ENCODE assay signal across 1 cellular context in the genomic region with DNA sequence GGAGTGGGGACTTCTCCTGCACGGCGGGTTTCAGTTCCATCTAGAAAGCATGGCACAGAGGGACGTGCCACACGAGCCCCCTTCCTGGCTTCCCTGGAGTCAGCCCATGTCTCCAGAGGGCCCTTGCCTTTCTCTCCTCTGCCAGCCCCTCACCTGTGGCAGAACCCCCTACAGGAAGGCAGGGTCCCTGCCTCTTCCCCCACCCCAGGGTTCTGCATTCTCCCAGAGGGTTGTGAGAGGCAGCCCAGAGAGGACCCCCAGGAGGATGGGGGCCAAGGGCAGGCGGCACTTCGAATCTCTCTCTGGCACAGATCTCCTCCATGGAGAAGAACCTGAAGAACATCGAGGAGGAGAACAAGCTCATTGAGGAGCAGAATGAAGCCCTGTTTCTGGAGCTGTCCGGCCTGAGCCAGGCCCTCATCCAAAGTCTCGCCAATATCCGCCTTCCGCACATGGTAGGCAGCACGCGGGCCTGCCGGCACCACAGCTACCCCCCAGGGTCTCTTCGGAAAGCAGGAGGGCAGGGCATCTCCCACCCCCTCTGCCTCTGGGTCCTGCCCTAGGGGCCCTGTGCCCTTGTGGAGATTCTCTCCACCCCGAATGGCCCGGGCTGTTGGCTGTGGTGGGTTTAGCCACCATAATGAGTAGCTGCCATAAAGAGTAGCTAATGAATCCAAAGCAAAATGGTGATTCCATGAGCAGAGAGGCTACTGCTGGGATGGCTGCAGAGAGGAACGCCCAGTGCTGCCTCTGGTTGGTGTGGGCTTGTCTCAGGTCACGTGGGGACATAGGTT.
TF ChIP-seq lines count a peak whose summit lies in the region.

No MANE protein-coding gene starts in this region.

TF ChIP-seq in K562, 482 proteins besides CTCF, POLR2A, EP300 and RAD21:
- TF ChIP-seq, protein P1, sequence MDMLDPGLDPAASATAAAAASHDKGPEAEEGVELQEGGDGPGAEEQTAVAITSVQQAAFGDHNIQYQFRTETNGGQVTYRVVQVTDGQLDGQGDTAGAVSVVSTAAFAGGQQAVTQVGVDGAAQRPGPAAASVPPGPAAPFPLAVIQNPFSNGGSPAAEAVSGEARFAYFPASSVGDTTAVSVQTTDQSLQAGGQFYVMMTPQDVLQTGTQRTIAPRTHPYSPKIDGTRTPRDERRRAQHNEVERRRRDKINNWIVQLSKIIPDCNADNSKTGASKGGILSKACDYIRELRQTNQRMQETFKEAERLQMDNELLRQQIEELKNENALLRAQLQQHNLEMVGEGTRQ (CRISPR knock-in tag; IDR thresholded peaks at IDR 0.05) = peak; percentile 43; the same call in 1 of the 2 replicates
- TF ChIP-seq, protein P2, sequence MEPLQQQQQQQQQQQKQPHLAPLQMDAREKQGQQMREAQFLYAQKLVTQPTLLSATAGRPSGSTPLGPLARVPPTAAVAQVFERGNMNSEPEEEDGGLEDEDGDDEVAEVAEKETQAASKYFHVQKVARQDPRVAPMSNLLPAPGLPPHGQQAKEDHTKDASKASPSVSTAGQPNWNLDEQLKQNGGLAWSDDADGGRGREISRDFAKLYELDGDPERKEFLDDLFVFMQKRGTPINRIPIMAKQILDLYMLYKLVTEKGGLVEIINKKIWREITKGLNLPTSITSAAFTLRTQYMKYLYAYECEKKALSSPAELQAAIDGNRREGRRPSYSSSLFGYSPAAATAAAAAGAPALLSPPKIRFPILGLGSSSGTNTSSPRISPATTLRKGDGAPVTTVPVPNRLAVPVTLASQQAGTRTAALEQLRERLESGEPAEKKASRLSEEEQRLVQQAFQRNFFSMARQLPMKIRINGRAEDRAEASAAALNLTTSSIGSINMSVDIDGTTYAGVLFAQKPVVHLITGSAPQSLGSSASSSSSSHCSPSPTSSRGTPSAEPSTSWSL (CRISPR knock-in tag; IDR thresholded peaks at IDR 0.05; ENCODE audit: borderline replicate concordance) = no peak
